Comparison of ENCODE assay signal across 2 cellular contexts in genomic region chr17:74742153-74742515, GRCh38.
TF ChIP-seq lines count a peak whose summit lies in the region.

No MANE protein-coding gene starts in this region.

TF ChIP-seq in HepG2, 621 proteins besides CTCF, POLR2A, EP300 and RAD21 (continues in another document):
- TF ChIP-seq ZNF687 (CRISPR knock-in tag; IDR thresholded peaks at IDR 0.05) (no peak), ZFP41 (CRISPR knock-in tag; IDR thresholded peaks at IDR 0.05; ENCODE audit: borderline replicate concordance) (no peak), ZBTB42 (CRISPR knock-in tag; IDR thresholded peaks at IDR 0.05) (no peak), ZKSCAN8 (CRISPR knock-in tag; IDR thresholded peaks at IDR 0.05; ENCODE audit: borderline replicate concordance) (no peak), ETV5 (CRISPR knock-in tag; IDR thresholded peaks at IDR 0.05; ENCODE audit: borderline replicate concordance) (peak; percentile 56; the same call in 1 of the 2 replicates), ZSCAN30 (CRISPR knock-in tag; IDR thresholded peaks at IDR 0.05) (no peak), ZMAT3 (CRISPR knock-in tag; conservative IDR thresholded peaks at IDR 0.05) (no peak), PAXIP1 (CRISPR knock-in tag; conservative IDR thresholded peaks at IDR 0.05) (0 out of 2 replicates have a peak, but pooled peaks have one; percentile 28), NFKB2 (CRISPR knock-in tag; IDR thresholded peaks at IDR 0.05; ENCODE audit: borderline replicate concordance) (no peak), GABPB1 (CRISPR knock-in tag; IDR thresholded peaks at IDR 0.05) (0 out of 2 replicates have a peak, but pooled peaks have one; percentile 34), NFIC (IDR thresholded peaks at IDR 0.05; ENCODE audit: low read length) (no peak), ZNF740 (CRISPR knock-in tag; IDR thresholded peaks at IDR 0.05) (no peak), MIXL1 (CRISPR knock-in tag; IDR thresholded peaks at IDR 0.05) (no peak), HNRNPLL (IDR thresholded peaks at IDR 0.05; ENCODE audit: low read depth, low read length, poor library complexity, severe bottlenecking) (no peak), ATF7-NPFF (CRISPR knock-in tag; IDR thresholded peaks at IDR 0.05; ENCODE audit: low read depth) (no peak), SALL1 (CRISPR knock-in tag; IDR thresholded peaks at IDR 0.05) (peak; percentile 31; the same call in 1 of the 2 replicates), ZFYVE20 (CRISPR knock-in tag; IDR thresholded peaks at IDR 0.05; ENCODE audit: borderline replicate concordance, low read depth) (no peak), ZBTB25 (CRISPR knock-in tag; IDR thresholded peaks at IDR 0.05) (no peak), ZNF83 (CRISPR knock-in tag; IDR thresholded peaks at IDR 0.05; ENCODE audit: borderline replicate concordance) (no peak), PHF8 (CRISPR knock-in tag; IDR thresholded peaks at IDR 0.05) (no peak), EEA1 (CRISPR knock-in tag; IDR thresholded peaks at IDR 0.05; ENCODE audit: borderline replicate concordance) (no peak), ZNF34 (CRISPR knock-in tag; IDR thresholded peaks at IDR 0.05; ENCODE audit: borderline replicate concordance) (no peak)

TF ChIP-seq in SK-N-SH, 30 proteins besides CTCF, POLR2A, EP300 and RAD21:
- TF ChIP-seq SMC3 (IDR thresholded peaks at IDR 0.05; ENCODE audit: low read depth, low read length): no peak
- TF ChIP-seq YY1 (IDR thresholded peaks at IDR 0.05; ENCODE audit: low read depth): no peak
- TF ChIP-seq MEF2A (IDR thresholded peaks at IDR 0.05; ENCODE audit: borderline replicate concordance, low read depth): no peak
- no peak for TF ChIP-seq FOSL2 (IDR thresholded peaks at IDR 0.05; ENCODE audit: borderline replicate concordance, low read depth)
- no peak for TF ChIP-seq TCF12 (IDR thresholded peaks at IDR 0.05)
- TF ChIP-seq FOXM1 (IDR thresholded peaks at IDR 0.05; ENCODE audit: low read depth): no peak
- no peak for TF ChIP-seq ELF1 (IDR thresholded peaks at IDR 0.05)
- TF ChIP-seq SIN3A (IDR thresholded peaks at IDR 0.05; ENCODE audit: borderline replicate concordance, low read depth, low read length): no peak
- TF ChIP-seq NRF1 (IDR thresholded peaks at IDR 0.05; ENCODE audit: low read depth, low read length): no peak
- no peak for TF ChIP-seq MXI1 (IDR thresholded peaks at IDR 0.05; ENCODE audit: low read depth, low read length)
- TF ChIP-seq USF2 (IDR thresholded peaks at IDR 0.05; ENCODE audit: borderline replicate concordance, low read depth, low read length): no peak
- no peak for TF ChIP-seq CHD2 (IDR thresholded peaks at IDR 0.05; ENCODE audit: low read length, partially characterized antibody)
- no peak for TF ChIP-seq REST (IDR thresholded peaks at IDR 0.05; ENCODE audit: low read depth, low read length)
- no peak for TF ChIP-seq EZH2phosphoT487 (IDR thresholded peaks at IDR 0.05; ENCODE audit: borderline replicate concordance, low read depth)
- TF ChIP-seq POLR2AphosphoS5 (IDR thresholded peaks at IDR 0.05; ENCODE audit: low read depth, low read length): no peak
- TF ChIP-seq NFIC (IDR thresholded peaks at IDR 0.05; ENCODE audit: borderline replicate concordance): no peak
- TF ChIP-seq MAX (IDR thresholded peaks at IDR 0.05; ENCODE audit: low read depth): no peak
- TF ChIP-seq ZBTB33 (IDR thresholded peaks at IDR 0.05; ENCODE audit: borderline replicate concordance, low read depth): no peak
- no peak for TF ChIP-seq RFX5 (IDR thresholded peaks at IDR 0.05; ENCODE audit: low read length)
